ENCODE assay signal across 22 cellular contexts in the genomic region with DNA sequence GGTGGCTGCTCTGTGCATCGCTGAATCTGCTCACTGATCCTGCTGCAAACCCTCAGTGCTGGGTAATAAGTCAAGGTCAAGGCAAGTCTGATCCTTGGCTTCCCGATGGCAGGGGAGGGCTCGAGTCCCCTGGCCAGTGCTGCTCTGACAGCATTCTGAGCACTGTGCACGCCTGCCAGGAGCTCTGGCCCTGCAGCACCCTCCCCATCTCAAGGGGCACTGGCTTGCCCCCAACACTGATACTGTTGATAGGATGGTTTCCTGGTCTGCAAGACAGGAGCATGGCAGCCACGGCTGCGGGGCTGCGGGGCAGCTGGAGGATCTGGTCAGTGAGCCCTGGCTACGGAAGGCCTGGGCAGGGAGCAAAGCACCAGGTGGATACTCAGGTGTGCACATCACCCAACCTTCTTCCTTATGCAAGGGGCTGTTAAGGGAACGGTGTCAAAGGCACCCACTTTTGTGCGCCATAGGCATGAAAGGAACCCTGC.
A peak's percentile ranks its signal among the peaks of the same experiment; 100 is the strongest.
DNase-seq lines count a peak whose midpoint lies in the region; ATAC-seq and TF ChIP-seq lines count a peak whose summit lies in the region.
"Had no signal": no experiment of that assay in that cellular context is flagged by ENCODE, and none has a peak within 500 bp of the region (broad histone marks: within the 10 kb centered on the region; RNA-seq: fewer than 3 reads in every experiment).

No MANE protein-coding gene starts in this region.

- peaks cover 17% of the 10 kb centered on the region for H3K4me1 Mint-ChIP-seq in activated T-cell treated with anti-CD3 and anti-CD28 coated beads, Interleukin-2, amount 50 U/mL, for 24 hours (ENCODE audit: low read depth)
- H3K4me1 Mint-ChIP-seq in activated CD4-positive, alpha-beta memory T cell treated with anti-CD3 and anti-CD28 coated beads, Interleukin-2, amount 10 ng/mL, durations not matched to agents 7 days and 5 days: peaks cover 12% of the 10 kb centered on the region
- peaks cover 11% of the 10 kb centered on the region for H3K4me1 Mint-ChIP-seq in endodermal cell
- H3K4me1 Mint-ChIP-seq: neural crest cell had no signal

- H3K27me3 Mint-ChIP-seq in activated T-cell treated with anti-CD3 and anti-CD28 coated beads, Interleukin-2, amount 50 U/mL, for 24 hours: no peaks in the 10 kb centered on the region
- no peaks in the 10 kb centered on the region for H3K27me3 Mint-ChIP-seq in activated CD4-positive, alpha-beta memory T cell treated with anti-CD3 and anti-CD28 coated beads, Interleukin-2, amount 10 ng/mL, durations not matched to agents 7 days and 5 days
- no peaks in the 10 kb centered on the region for H3K27me3 Mint-ChIP-seq in endodermal cell (ENCODE audit: insufficient read depth)

- no peak for DNase-seq in activated T-cell treated with anti-CD3 and anti-CD28 coated beads, Interleukin-2, amount 50 U/mL, for 24 hours
- no peak for DNase-seq in activated T-cell treated with anti-CD3 and anti-CD28 coated beads, Interleukin-2, amount 50 U/mL, for 1 hour
- DNase-seq in activated CD4-positive, alpha-beta memory T cell treated with anti-CD3 and anti-CD28 coated beads, Interleukin-2, amount 10 ng/mL, durations not matched to agents 7 days and 5 days: no peak
- no peak for DNase-seq in endodermal cell
- DNase-seq in stomach: no peak
- no peak for DNase-seq in hypothalamus (lab: John Stamatoyannopoulos, UW)
- DNase-seq: activated CD4-positive, alpha-beta T cell treated with anti-CD3 and anti-CD28 coated beads, Interleukin-2, amount 50 U/mL, for 1 hour; activated T-cell treated with anti-CD3 and anti-CD28 coated beads, Interleukin-2, amount 50 U/mL, for 4 hours; C1 segment of cervical spinal cord; cortex of kidney; DMS 273 treated with DMSO at 0.1 percent for 48 hours; heart right ventricle; left ventricle myocardium inferior; MG63; NCI-H1436 treated with DMSO at 0.1 percent for 48 hours; NCI-H2171 had no signal

- H3K9me3 ChIP-seq in endodermal cell (ENCODE audit: control insufficient read depth, low read length) (no peaks in the 10 kb centered on the region), stomach (no peaks in the 10 kb centered on the region)
- H3K9me3 ChIP-seq: breast epithelium, heart right ventricle, left ventricle myocardium inferior, MG63 had no signal

- TF ChIP-seq CTCF in endodermal cell (conservative IDR thresholded peaks at IDR 0.05) (no peak), stomach (IDR thresholded peaks at IDR 0.05) (no peak)

- WGBS in endodermal cell (ENCODE audit: insufficient coverage in 1 of 2, insufficient read length in 1 of 2), 2 experiments: 90 to 95% methylated on average over 6 to 10 of the region's 10 CpGs
- 82 to 93% (median 87%) methylated on average over 3 to 10 of the region's 10 CpGs for WGBS in stomach, 5 donors

- H3K36me3 Mint-ChIP-seq in activated T-cell treated with anti-CD3 and anti-CD28 coated beads, Interleukin-2, amount 50 U/mL, for 24 hours (ENCODE audit: low read depth): peaks cover 99% of the 10 kb centered on the region
- peaks cover 93% of the 10 kb centered on the region for H3K36me3 Mint-ChIP-seq in activated CD4-positive, alpha-beta memory T cell treated with anti-CD3 and anti-CD28 coated beads, Interleukin-2, amount 10 ng/mL, durations not matched to agents 7 days and 5 days (ENCODE audit: low read depth)
- peaks cover 41% of the 10 kb centered on the region for H3K36me3 Mint-ChIP-seq in endodermal cell (ENCODE audit: low read depth)

- H3K27ac ChIP-seq in endodermal cell (ENCODE audit: low read depth, low read length) (no peak overlapping the region), stomach (peak overlapping the region; percentile 2 to 77 (median 44))
- H3K27ac ChIP-seq: HL-60, left ventricle myocardium inferior had no signal

- no peaks in the 10 kb centered on the region for H3K9me3 Mint-ChIP-seq in activated T-cell treated with anti-CD3 and anti-CD28 coated beads, Interleukin-2, amount 50 U/mL, for 24 hours
- no peaks in the 10 kb centered on the region for H3K9me3 Mint-ChIP-seq in activated CD4-positive, alpha-beta memory T cell treated with anti-CD3 and anti-CD28 coated beads, Interleukin-2, amount 10 ng/mL, durations not matched to agents 7 days and 5 days
- no peaks in the 10 kb centered on the region for H3K9me3 Mint-ChIP-seq in endodermal cell
- H3K9me3 Mint-ChIP-seq: activated T-cell treated with anti-CD3 and anti-CD28 coated beads, Interleukin-2, amount 50 U/mL, for 4 hours; neural crest cell had no signal

- CTCF ChIA-PET in activated CD4-positive, alpha-beta memory T cell treated with anti-CD3 and anti-CD28 coated beads, Interleukin-2, amount 10 ng/mL, durations not matched to agents 7 days and 5 days (lab: Charles Lee): no interaction called here

- TF ChIP-seq POLR2A in stomach (IDR thresholded peaks at IDR 0.05): no peak

- H3K4me3 ChIP-seq in endodermal cell (ENCODE audit: low read length): no peak overlapping the region
- no peak overlapping the region for H3K4me3 ChIP-seq in stomach
- H3K4me3 ChIP-seq: breast epithelium, heart right ventricle, left ventricle myocardium inferior, MG63, skin epidermis had no signal

- POLR2A ChIA-PET in activated CD4-positive, alpha-beta memory T cell treated with anti-CD3 and anti-CD28 coated beads, Interleukin-2, amount 10 ng/mL, durations not matched to agents 7 days and 5 days (lab: Charles Lee): interaction anchor here (1.0 kb wide), 2 partner anchors 16 to 17 kb away, joined by 3 read pairs; no protein-coding TSS in a partner anchor

- peak overlapping the region; percentile 85 for H3K27ac Mint-ChIP-seq in activated T-cell treated with anti-CD3 and anti-CD28 coated beads, Interleukin-2, amount 50 U/mL, for 24 hours
- peak overlapping the region; percentile 40 for H3K27ac Mint-ChIP-seq in activated CD4-positive, alpha-beta memory T cell treated with anti-CD3 and anti-CD28 coated beads, Interleukin-2, amount 10 ng/mL, durations not matched to agents 7 days and 5 days
- H3K27ac Mint-ChIP-seq in endodermal cell: peak overlapping the region; percentile 75

- intact Hi-C loops in stomach (cut with DNase I; ENCODE audit: low total_unique reads): no loop called here

- TF ChIP-seq EP300 in stomach (IDR thresholded peaks at IDR 0.05): no peak

- H3K27me3 ChIP-seq in endodermal cell (ENCODE audit: control insufficient read depth, insufficient read depth, low read length, poor library complexity, severe bottlenecking): no peaks in the 10 kb centered on the region
- H3K27me3 ChIP-seq in stomach: no peaks in the 10 kb centered on the region
- H3K27me3 ChIP-seq: breast epithelium, heart right ventricle, MG63 had no signal

- H3K4me3 Mint-ChIP-seq in activated T-cell treated with anti-CD3 and anti-CD28 coated beads, Interleukin-2, amount 50 U/mL, for 24 hours: no peak overlapping the region
- H3K4me3 Mint-ChIP-seq in activated CD4-positive, alpha-beta memory T cell treated with anti-CD3 and anti-CD28 coated beads, Interleukin-2, amount 10 ng/mL, durations not matched to agents 7 days and 5 days: no peak overlapping the region
- no peak overlapping the region for H3K4me3 Mint-ChIP-seq in endodermal cell
- H3K4me3 Mint-ChIP-seq: activated T-cell treated with anti-CD3 and anti-CD28 coated beads, Interleukin-2, amount 50 U/mL, for 4 hours; neural crest cell had no signal

- H3K4me1 ChIP-seq in endodermal cell (ENCODE audit: control insufficient read depth, insufficient read depth, low read length) (peaks cover 11% of the 10 kb centered on the region), stomach (peaks cover 29 to 48% (median 37%) of the 10 kb centered on the region in 4 donors)

- ATAC-seq in SK-N-SH treated with all-trans-retinoic acid at 6 μM for 48 hours: no peak
- no peak for ATAC-seq in GM21825 (IDR thresholded peaks at IDR 0.05; ENCODE audit: unreplicated experiment)
- ATAC-seq: activated T-cell treated with anti-CD3 and anti-CD28 coated beads, Interleukin-2, amount 50 U/mL, for 4 hours; heart right ventricle had no signal

- no peak overlapping the region for H3K9ac ChIP-seq in endodermal cell (ENCODE audit: extremely low read depth, low read length, poor library complexity, severe bottlenecking)

- peaks cover 10% of the 10 kb centered on the region for H3K36me3 ChIP-seq in endodermal cell (ENCODE audit: control insufficient read depth, insufficient read depth, low read length)
- peaks cover 76 to 100% (median 97%) of the 10 kb centered on the region in 4 donors for H3K36me3 ChIP-seq in stomach
- H3K36me3 ChIP-seq: breast epithelium, MG63 had no signal

TF ChIP-seq in SK-N-SH treated with all-trans-retinoic acid at 6 μM for 48 hours, 23 proteins besides CTCF, POLR2A, EP300 and RAD21 (continues in another document):
- TF ChIP-seq PPARA (CRISPR knock-in tag; IDR thresholded peaks at IDR 0.05; ENCODE audit: borderline replicate concordance) (no peak), ESRRG (CRISPR knock-in tag; IDR thresholded peaks at IDR 0.05) (no peak), ZNF8 (CRISPR knock-in tag; IDR thresholded peaks at IDR 0.05) (no peak), ZFP3 (CRISPR knock-in tag; IDR thresholded peaks at IDR 0.05) (no peak), ZNF70 (CRISPR knock-in tag; IDR thresholded peaks at IDR 0.05) (no peak), RARB (CRISPR knock-in tag; IDR thresholded peaks at IDR 0.05) (no peak), ZC3H10 (CRISPR knock-in tag; IDR thresholded peaks at IDR 0.05) (no peak), ZNF565 (CRISPR knock-in tag; conservative IDR thresholded peaks at IDR 0.05; ENCODE audit: low read depth) (no peak)
- TF ChIP-seq, protein P1, sequence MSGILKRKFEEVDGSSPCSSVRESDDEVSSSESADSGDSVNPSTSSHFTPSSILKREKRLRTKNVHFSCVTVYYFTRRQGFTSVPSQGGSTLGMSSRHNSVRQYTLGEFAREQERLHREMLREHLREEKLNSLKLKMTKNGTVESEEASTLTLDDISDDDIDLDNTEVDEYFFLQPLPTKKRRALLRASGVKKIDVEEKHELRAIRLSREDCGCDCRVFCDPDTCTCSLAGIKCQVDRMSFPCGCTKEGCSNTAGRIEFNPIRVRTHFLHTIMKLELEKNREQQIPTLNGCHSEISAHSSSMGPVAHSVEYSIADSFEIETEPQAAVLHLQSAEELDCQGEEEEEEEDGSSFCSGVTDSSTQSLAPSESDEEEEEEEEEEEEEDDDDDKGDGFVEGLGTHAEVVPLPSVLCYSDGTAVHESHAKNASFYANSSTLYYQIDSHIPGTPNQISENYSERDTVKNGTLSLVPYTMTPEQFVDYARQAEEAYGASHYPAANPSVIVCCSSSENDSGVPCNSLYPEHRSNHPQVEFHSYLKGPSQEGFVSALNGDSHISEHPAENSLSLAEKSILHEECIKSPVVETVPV (CRISPR knock-in tag; IDR thresholded peaks at IDR 0.05): no peak
